ENCODE assay signal across 9 cellular contexts in the genomic region with DNA sequence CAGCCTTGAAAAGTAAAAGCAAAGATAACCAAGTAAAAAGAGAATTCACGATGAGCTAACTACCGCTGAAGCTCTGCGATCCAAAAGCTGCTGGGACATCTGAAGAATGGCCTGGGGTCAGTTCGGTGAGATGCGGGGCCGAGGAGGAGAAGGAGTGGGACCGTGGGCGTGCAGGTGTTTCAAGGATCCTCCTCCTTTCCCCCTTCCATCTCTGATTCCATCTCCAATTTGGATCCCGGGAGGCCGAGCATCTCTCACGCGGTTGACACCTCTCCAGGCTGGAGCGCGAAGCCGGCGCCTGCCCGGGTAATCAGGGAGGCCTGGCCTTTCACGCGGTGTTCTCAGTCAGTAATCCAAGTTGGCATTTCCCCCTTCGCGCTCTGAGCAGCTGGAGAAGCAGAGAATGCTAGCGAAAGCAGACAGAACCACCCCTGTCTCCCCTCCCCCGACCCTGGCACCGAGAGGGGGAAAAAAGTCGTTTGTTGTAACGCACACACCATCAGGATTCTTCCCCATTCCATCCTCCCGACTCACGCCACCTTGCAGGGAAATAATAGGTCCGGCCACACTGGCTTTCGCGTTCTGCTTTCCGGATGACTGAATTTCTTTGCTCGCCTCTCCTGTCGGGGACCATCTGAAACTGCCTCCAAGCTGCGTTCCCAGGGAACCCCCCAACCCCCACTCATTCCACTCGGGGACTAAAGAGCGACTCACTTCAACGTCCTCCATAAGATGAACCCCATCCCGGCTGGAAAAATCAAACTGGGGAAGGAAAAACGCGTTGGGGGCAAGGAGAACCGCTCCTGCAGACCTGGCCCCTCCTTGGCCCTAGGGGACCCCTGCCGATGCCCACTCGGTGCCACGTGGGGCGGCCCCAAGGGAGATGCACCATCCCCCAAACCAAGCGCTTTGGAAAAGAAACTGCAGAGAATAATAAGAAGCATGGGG. TPM values are rescaled to one million over a fixed set of nuclear protein-coding genes. Genes with fewer than 3 reads are reported as not detected.
DNase-seq lines count a peak whose midpoint lies in the region; ATAC-seq and TF ChIP-seq lines count a peak whose summit lies in the region.
"Had no signal": no experiment of that assay in that cellular context is flagged by ENCODE, and none has a peak within 500 bp of the region (broad histone marks: within the 10 kb centered on the region; RNA-seq: fewer than 3 reads in every experiment).

No MANE protein-coding gene starts in this region.

- ATAC-seq in HG03442 (IDR thresholded peaks at IDR 0.05; ENCODE audit: unreplicated experiment), result no peak

- H3K27ac Mint-ChIP-seq in activated naive CD4-positive, alpha-beta T cell treated with anti-CD3 and anti-CD28 coated beads, Interleukin-2, amount 50 U/mL, for 24 hours, result peak overlapping the region; percentile 68
- H3K27ac Mint-ChIP-seq in type B pancreatic cell, result no peak overlapping the region

- peaks cover 8% of the 10 kb centered on the region for H3K9me3 Mint-ChIP-seq in activated naive CD4-positive, alpha-beta T cell treated with anti-CD3 and anti-CD28 coated beads, Interleukin-2, amount 50 U/mL, for 24 hours
- no peaks in the 10 kb centered on the region for H3K9me3 Mint-ChIP-seq in type B pancreatic cell

- peak overlapping the region; percentile 72 for H3K4me3 Mint-ChIP-seq in activated naive CD4-positive, alpha-beta T cell treated with anti-CD3 and anti-CD28 coated beads, Interleukin-2, amount 50 U/mL, for 24 hours
- peak overlapping the region; percentile 67 for H3K4me3 Mint-ChIP-seq in type B pancreatic cell

- peaks cover 77% of the 10 kb centered on the region for H3K27me3 Mint-ChIP-seq in activated naive CD4-positive, alpha-beta T cell treated with anti-CD3 and anti-CD28 coated beads, Interleukin-2, amount 50 U/mL, for 24 hours
- peaks cover 94% of the 10 kb centered on the region for H3K27me3 Mint-ChIP-seq in type B pancreatic cell

- H3K36me3 Mint-ChIP-seq in activated naive CD4-positive, alpha-beta T cell treated with anti-CD3 and anti-CD28 coated beads, Interleukin-2, amount 50 U/mL, for 24 hours, result peaks cover 5% of the 10 kb centered on the region
- no peaks in the 10 kb centered on the region for H3K36me3 Mint-ChIP-seq in type B pancreatic cell

- peaks cover 39% of the 10 kb centered on the region for H3K4me1 Mint-ChIP-seq in activated naive CD4-positive, alpha-beta T cell treated with anti-CD3 and anti-CD28 coated beads, Interleukin-2, amount 50 U/mL, for 24 hours
- H3K4me1 Mint-ChIP-seq in type B pancreatic cell (ENCODE audit: unreplicated experiment), result peaks cover 25% of the 10 kb centered on the region

- peak overlapping the region; percentile 25 for H3K4me3 ChIP-seq in iPS-18c (ENCODE audit: insufficient read depth, low read depth, low read length)

- no peak for DNase-seq in activated naive CD4-positive, alpha-beta T cell (lab: John Stamatoyannopoulos, UW)
- DNase-seq in activated CD4-positive, alpha-beta T cell treated with anti-CD3 and anti-CD28 coated beads, Interleukin-2, amount 50 U/mL, for 48 hours, result peak; percentile 3 to 14
- DNase-seq in type B pancreatic cell (ENCODE audit: extremely low spot score, unreplicated experiment) (no peak), 8988T (no peak), superior temporal gyrus (ENCODE audit: extremely low spot score) (no peak)
- DNase-seq: SW 1271 had no signal

- H3K9me3 ChIP-seq in iPS-18c (ENCODE audit: control insufficient read depth, insufficient read depth, low read length), result peaks cover 2% of the 10 kb centered on the region

- TF ChIP-seq CTCF in type B pancreatic cell (conservative IDR thresholded peaks at IDR 0.05), result no peak

RNA-seq across cellular contexts. Expression of a gene that starts 6.5 kb away (rescaled TPM):
- 1.2 TPM in 1 of 2 replicates, not detected in the other for total RNA-seq in type B pancreatic cell (ENCODE audit: low replicate concordance)

Comparison
In these comparisons a context has a peak if more than half of its experiments do, and no peak if none do; other contexts are left out.
1. DNase-seq: peak in activated CD4-positive, alpha-beta T cell treated with anti-CD3 and anti-CD28 coated beads, Interleukin-2, amount 50 U/mL, for 48 hours (2 of 2); none in activated naive CD4-positive, alpha-beta T cell (0 of 4), type B pancreatic cell (single experiment), 8988T (single experiment) and superior temporal gyrus (single experiment).